ENCODE assay signal across 22 cellular contexts in genomic region chr1:55882931-55883330, GRCh38.
DNase-seq lines count a peak whose midpoint lies in the region; ATAC-seq, FAIRE-seq and TF ChIP-seq lines count a peak whose summit lies in the region.
"Had no signal": no experiment of that assay in that cellular context is flagged by ENCODE, and none has a peak within 500 bp of the region (broad histone marks: within the 10 kb centered on the region; RNA-seq: fewer than 3 reads in every experiment).

No MANE protein-coding gene starts in this region.

- TF ChIP-seq RAD21 in GM12878 (IDR thresholded peaks at IDR 0.05; ENCODE audit: insufficient read depth, low read depth, low read length) = no peak

- no peak overlapping the region for H3K9ac ChIP-seq in GM12878 (ENCODE audit: control insufficient read depth, insufficient read depth, low read length)
- H3K9ac ChIP-seq: BLaER1 had no signal

- no peaks in the 10 kb centered on the region for H3K36me3 Mint-ChIP-seq in activated T-cell treated with anti-CD3 and anti-CD28 coated beads, Interleukin-2, amount 50 U/mL, for 24 hours (ENCODE audit: low read depth)
- H3K36me3 Mint-ChIP-seq: CD4-positive, CD25-positive, alpha-beta regulatory T cell; CD8-positive, alpha-beta memory T cell had no signal

- peaks cover 0 to 2% of the 10 kb centered on the region in 2 experiments; a peak in 1 of 4 replicates for H3K27me3 ChIP-seq in GM12878 (replicated peaks in 1 of 2; ENCODE audit: control insufficient read depth in 2 of 2, insufficient read depth in 2 of 2, low read length in 1 of 2)
- H3K27me3 ChIP-seq: BLaER1 had no signal

- CTCF ChIA-PET in GM12878 (lab: Yijun Ruan, JAX) = no interaction called here

- 56% methylated on average over 6 of the region's 6 CpGs for WGBS in GM12878 (ENCODE audit: insufficient coverage, insufficient replicate concordance, low lambda C conversion rate, missing lambda C conversion rate)

- in situ Hi-C loops in GM12878 (cut with MboI) = no loop called here

- TF ChIP-seq EP300 in GM12878 (IDR thresholded peaks at IDR 0.05; ENCODE audit: borderline replicate concordance in 1 of 2, control insufficient read depth in 1 of 2, low read depth in 2 of 2, low read length in 2 of 2) = no peak

- no peak overlapping the region for H3K27ac ChIP-seq in GM12878 (ENCODE audit: control insufficient read depth, insufficient read depth)
- H3K27ac ChIP-seq: BLaER1, C4-2B had no signal

- no peak overlapping the region for H3K4me2 ChIP-seq in GM12878 (ENCODE audit: control insufficient read depth, insufficient read depth)
- H3K4me2 ChIP-seq: BLaER1, GM23338 had no signal

- FAIRE-seq in GM12878 (lab: Jason Lieb, UNC) = no peak
- FAIRE-seq: A204.1, D721Med, GM12891, GM18507 had no signal

- H3K27me3 Mint-ChIP-seq in activated T-cell treated with anti-CD3 and anti-CD28 coated beads, Interleukin-2, amount 50 U/mL, for 24 hours = no peaks in the 10 kb centered on the region
- H3K27me3 Mint-ChIP-seq: CD4-positive, CD25-positive, alpha-beta regulatory T cell had no signal

- H3K4me1 Mint-ChIP-seq in activated T-cell treated with anti-CD3 and anti-CD28 coated beads, Interleukin-2, amount 50 U/mL, for 24 hours (ENCODE audit: low read depth) = no peaks in the 10 kb centered on the region
- H3K4me1 Mint-ChIP-seq: B cell; CD4-positive, CD25-positive, alpha-beta regulatory T cell; CD8-positive, alpha-beta memory T cell; GM23338; H9 had no signal

- BruUV-seq in GM12878 (replicated peaks; lab: Mats Ljungman, UMichigan) = no TSS peak

- TF ChIP-seq POLR2A in GM12878 (IDR thresholded peaks at IDR 0.05; ENCODE audit: low read depth, low read length) = no peak

- no peaks in the 10 kb centered on the region for H3K36me3 ChIP-seq in GM12878 (ENCODE audit: control insufficient read depth in 2 of 2, insufficient read depth in 2 of 2, low read length in 1 of 2)
- H3K36me3 ChIP-seq: BLaER1 had no signal

- H3K4me3 ChIP-seq in GM12878 (no peak overlapping the region), fibroblast of villous mesenchyme (ENCODE audit: low read depth, low read length) (no peak overlapping the region)
- H3K4me3 ChIP-seq: BLaER1, GM23338 had no signal

- H2AFZ ChIP-seq in GM12878 (ENCODE audit: control insufficient read depth, low read depth, low read length) = no peak overlapping the region
- H2AFZ ChIP-seq: GM23338 had no signal

- H3K79me2 ChIP-seq in GM12878 (ENCODE audit: control insufficient read depth, insufficient read depth, low read length) = no peaks in the 10 kb centered on the region

- ATAC-seq in GM12878 (no peak), HG02798 (IDR thresholded peaks at IDR 0.05; ENCODE audit: poor library complexity, unreplicated experiment) (no peak)
- ATAC-seq: GM23338, HCT116 had no signal

- POLR2A ChIA-PET in GM12878 (lab: Charles Lee) = no interaction called here

- DNase-seq in GM12878 (ENCODE audit: low read depth, low spot score) = no peak
- peak; percentile 40 for DNase-seq in fibroblast of villous mesenchyme (ENCODE audit: low read depth)
- peak; percentile 12 for DNase-seq in iris pigment epithelial cell (ENCODE audit: low read depth)
- DNase-seq in NK-92 treated with Interleukin-12 subunit alpha and Interleukin-12 subunit beta, amount 100 ng/mL, for 24 hours (lab: John Stamatoyannopoulos, UW) = no peak
- DNase-seq in activated T-cell treated with anti-CD3 and anti-CD28 coated beads, Interleukin-2, amount 50 U/mL, for 24 hours = no peak
- DNase-seq: CD4-positive, CD25-positive, alpha-beta regulatory T cell; CD8-positive, alpha-beta memory T cell; DMS 273 treated with DMSO at 0.1 percent for 48 hours; DMS79; EL; GDM1; H9 had no signal

- TF ChIP-seq CTCF in GM12878 (IDR thresholded peaks at IDR 0.05 in 2 of 3, conservative IDR thresholded peaks at IDR 0.05 in 1 of 3; ENCODE audit: control insufficient read depth in 2 of 3, extremely low read depth in 1 of 3, insufficient read depth in 1 of 3, low read depth in 3 of 3, low read length in 3 of 3) (no peak), fibroblast of villous mesenchyme (IDR thresholded peaks at IDR 0.05; ENCODE audit: insufficient read depth, low read depth, low read length) (no peak)

- no peaks in the 10 kb centered on the region for H4K20me1 ChIP-seq in GM12878 (ENCODE audit: control insufficient read depth, insufficient read depth)
- H4K20me1 ChIP-seq: BLaER1 had no signal

- no peaks in the 10 kb centered on the region for H3K9me3 ChIP-seq in GM12878 (replicated peaks; ENCODE audit: control insufficient read depth, insufficient read depth, low read length)
- H3K9me3 ChIP-seq: BLaER1 had no signal

- no peak overlapping the region for H3K27ac Mint-ChIP-seq in activated T-cell treated with anti-CD3 and anti-CD28 coated beads, Interleukin-2, amount 50 U/mL, for 24 hours
- H3K27ac Mint-ChIP-seq: B cell; CD4-positive, CD25-positive, alpha-beta regulatory T cell; CD8-positive, alpha-beta memory T cell; GM23338; H9 had no signal

- H3K4me1 ChIP-seq in GM12878 (ENCODE audit: control insufficient read depth, insufficient read depth, low read length) = no peaks in the 10 kb centered on the region
- H3K4me1 ChIP-seq: BLaER1 had no signal

- RAD21 ChIA-PET in GM12878 (lab: Charles Lee; ENCODE audit: unreplicated experiment) = no interaction called here

- no peaks in the 10 kb centered on the region for H3K9me3 Mint-ChIP-seq in activated T-cell treated with anti-CD3 and anti-CD28 coated beads, Interleukin-2, amount 50 U/mL, for 24 hours
- H3K9me3 Mint-ChIP-seq: GM23338, H9 had no signal

- H3K4me3 Mint-ChIP-seq in activated T-cell treated with anti-CD3 and anti-CD28 coated beads, Interleukin-2, amount 50 U/mL, for 24 hours = no peak overlapping the region
- H3K4me3 Mint-ChIP-seq: B cell; CD4-positive, CD25-positive, alpha-beta regulatory T cell; CD8-positive, alpha-beta memory T cell; GM23338; H9 had no signal

- SMC1A ChIA-PET in GM12878 (lab: Charles Lee; ENCODE audit: uncharacterized antibody, unreplicated experiment) = interaction anchor here (1.0 kb wide), 1 partner anchor 694 kb away, joined by 3 read pairs; no protein-coding TSS in a partner anchor

- intact Hi-C loops in GM12878 (cut with micrococcal nuclease; ENCODE audit: unreplicated experiment) = no loop called here

TF ChIP-seq in GM12878, 131 proteins besides CTCF, POLR2A, EP300 and RAD21:
- TF ChIP-seq NR2F1 (conservative IDR thresholded peaks at IDR 0.05) (peak; percentile 36; the same call in 1 of the 2 replicates), STAT1 (conservative IDR thresholded peaks at IDR 0.05) (no peak)

Comparison
In these comparisons a context has a peak if more than half of its experiments do, and no peak if none do; other contexts are left out.
1. DNase-seq: peak in fibroblast of villous mesenchyme (single experiment) and iris pigment epithelial cell (single experiment); none in GM12878 (single experiment), NK-92 treated with Interleukin-12 subunit alpha and Interleukin-12 subunit beta, amount 100 ng/mL, for 24 hours (single experiment) and activated T-cell treated with anti-CD3 and anti-CD28 coated beads, Interleukin-2, amount 50 U/mL, for 24 hours (single experiment).